Comparison of ENCODE assay signal across 8 cellular contexts in the genomic region with DNA sequence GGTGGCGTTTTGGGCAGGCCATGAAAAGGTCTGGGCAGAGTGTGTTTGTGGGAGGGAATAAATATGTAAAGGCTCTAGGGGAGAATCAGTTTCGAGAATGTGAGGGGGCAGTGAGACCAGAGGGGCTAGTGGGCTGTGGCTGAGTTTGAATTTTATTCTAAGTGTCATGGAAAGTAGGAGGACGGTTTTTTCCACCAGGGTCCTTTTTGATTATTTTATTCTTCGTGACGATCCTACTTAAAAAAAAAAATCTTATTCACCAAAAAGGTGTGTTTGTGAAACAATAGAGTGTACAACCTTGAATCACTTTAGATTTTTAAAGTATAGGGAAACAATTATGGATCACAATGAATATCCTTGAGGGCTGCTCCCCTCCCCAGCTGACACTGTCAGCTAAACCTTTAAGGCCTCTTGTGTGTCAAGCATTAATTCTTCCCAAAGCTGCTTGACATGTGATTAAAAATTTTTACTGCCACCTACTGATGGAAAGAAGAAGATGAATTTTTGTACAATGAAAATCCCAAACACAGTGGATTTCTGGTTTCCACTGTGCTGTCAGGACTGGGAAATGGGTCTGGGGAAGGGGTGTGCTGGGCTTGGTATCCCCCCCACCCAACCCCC.
DNase-seq lines count a peak whose midpoint lies in the region; ATAC-seq and TF ChIP-seq lines count a peak whose summit lies in the region.

No MANE protein-coding gene starts in this region.

- H3K27ac Mint-ChIP-seq in IgD-negative memory B cell (peak overlapping the region; percentile 76 to 96 (median 90)), type B pancreatic cell (peak overlapping the region; percentile 74)

- H3K27me3 ChIP-seq in DND-41 (ENCODE audit: insufficient read depth, low read length, poor library complexity) (no peaks in the 10 kb centered on the region), right lobe of liver (no peaks in the 10 kb centered on the region)

- H3K9me3 Mint-ChIP-seq in IgD-negative memory B cell (peaks cover 0 to 3% (median 0%) of the 10 kb centered on the region in 3 donors), type B pancreatic cell (no peaks in the 10 kb centered on the region)

- 58% methylated on average over 5 of the region's 5 CpGs for WGBS in right lobe of liver (ENCODE audit: insufficient coverage, low coverage, low lambda C conversion rate, missing lambda C conversion rate)

- H3K27ac ChIP-seq in DND-41 (ENCODE audit: low read length) (peak overlapping the region; percentile 88), right lobe of liver (peak overlapping the region; percentile 39 to 58 (median 51))

- ATAC-seq in DND-41 (ENCODE audit: insufficient read depth, low read depth) (peak; percentile 64), right lobe of liver (peak; percentile 58 to 66 (median 62)), GM21526 (IDR thresholded peaks at IDR 0.05; ENCODE audit: low FRiP score, unreplicated experiment) (no peak), HG03457 (IDR thresholded peaks at IDR 0.05; ENCODE audit: unreplicated experiment) (no peak)

- H3K4me3 ChIP-seq in DND-41 (ENCODE audit: low read depth in 1 of 2, low read length in 2 of 2) (peak overlapping the region in 1 of 2 experiments; percentile 45; a peak in 1 of 4 replicates), right lobe of liver (peak overlapping the region in 2 of 3 donors; percentile 8 to 27)

- H3K4me2 ChIP-seq in DND-41 (ENCODE audit: insufficient read depth, low read length), result peak overlapping the region; percentile 65

- H3K36me3 ChIP-seq in DND-41 (ENCODE audit: insufficient read depth, low read length) (no peaks in the 10 kb centered on the region), right lobe of liver (no peaks in the 10 kb centered on the region)

- H3K4me1 Mint-ChIP-seq in IgD-negative memory B cell (peaks cover 41 to 60% (median 43%) of the 10 kb centered on the region in 3 donors), type B pancreatic cell (ENCODE audit: unreplicated experiment) (peaks cover 24% of the 10 kb centered on the region)

- H3K36me3 Mint-ChIP-seq in IgD-negative memory B cell, result no peaks in the 10 kb centered on the region
- no peaks in the 10 kb centered on the region for H3K36me3 Mint-ChIP-seq in type B pancreatic cell

- no peak for TF ChIP-seq POLR2A in right lobe of liver (IDR thresholded peaks at IDR 0.05)

- no peaks in the 10 kb centered on the region for H4K20me1 ChIP-seq in DND-41 (ENCODE audit: insufficient read depth, low read length)

- no peaks in the 10 kb centered on the region for H3K79me2 ChIP-seq in DND-41 (ENCODE audit: insufficient read depth, low read length)

- H3K4me3 Mint-ChIP-seq in IgD-negative memory B cell, result peak overlapping the region; percentile 67 to 91 (median 80)
- peak overlapping the region; percentile 42 for H3K4me3 Mint-ChIP-seq in type B pancreatic cell

- TF ChIP-seq CTCF in DND-41 (IDR thresholded peaks at IDR 0.05; ENCODE audit: borderline replicate concordance, extremely low read depth, low read length, poor library complexity, severe bottlenecking), result peak; percentile 68
- peak; percentile 37 to 44 (median 42) for TF ChIP-seq CTCF in right lobe of liver (IDR thresholded peaks at IDR 0.05)
- TF ChIP-seq CTCF in type B pancreatic cell (conservative IDR thresholded peaks at IDR 0.05), result peak; percentile 59

- DNase-seq in DND-41 (peak; percentile 13), OCI-M1 (lab: John Stamatoyannopoulos, UW) (peak; percentile 79), cerebellar cortex (ENCODE audit: low spot score) (peak; percentile 74), right lobe of liver (peak in 1 of 3 donors; percentile 23), type B pancreatic cell (ENCODE audit: extremely low spot score, unreplicated experiment) (no peak)

- H3K9me3 ChIP-seq in DND-41 (ENCODE audit: insufficient read depth, low read length, severe bottlenecking) (no peaks in the 10 kb centered on the region), right lobe of liver (no peaks in the 10 kb centered on the region)

- H3K4me1 ChIP-seq in DND-41 (ENCODE audit: insufficient read depth, low read length) (peaks cover 11% of the 10 kb centered on the region), right lobe of liver (peaks cover 0 to 60% (median 12%) of the 10 kb centered on the region in 4 donors)

- peak overlapping the region; percentile 46 for H3K9ac ChIP-seq in DND-41 (ENCODE audit: low read depth, low read length)

- H3K27me3 Mint-ChIP-seq in IgD-negative memory B cell (peaks cover 3% of the 10 kb centered on the region), type B pancreatic cell (no peaks in the 10 kb centered on the region)

- peak overlapping the region; percentile 80 for H2AFZ ChIP-seq in DND-41 (ENCODE audit: low read depth, low read length)

- intact Hi-C loops in right lobe of liver (cut with DNase I), result loop anchor here in 1 of 2 donors (5.0 kb wide), 2 partner anchors 162 to 177 kb away; no protein-coding TSS in a partner anchor

Comparison
In these comparisons a context has a peak if more than half of its experiments do, and no peak if none do; other contexts are left out.
1. ATAC-seq: peak in DND-41 (single experiment) and right lobe of liver (4 of 4); none in GM21526 (single experiment) and HG03457 (single experiment).
2. Peak in every context shown above with its lines, with median percentiles within 50 percentile points of each other: CTCF ChIP-seq.